In genomic region chr12:12718853-12719252, GRCh38 we compare ENCODE assay signal across 1 cellular context.
TF ChIP-seq lines count a peak whose summit lies in the region.

No MANE protein-coding gene starts in this region.

TF ChIP-seq in HepG2, 621 proteins besides CTCF, POLR2A, EP300 and RAD21 (continued from another document and continues in another):
- TF ChIP-seq KLF16 (CRISPR knock-in tag; IDR thresholded peaks at IDR 0.05) (no peak), NONO (IDR thresholded peaks at IDR 0.05) (no peak), NONO (CRISPR knock-in tag; conservative IDR thresholded peaks at IDR 0.05) (no peak), EEA1 (CRISPR knock-in tag; IDR thresholded peaks at IDR 0.05; ENCODE audit: borderline replicate concordance) (no peak), HMGXB3 (CRISPR knock-in tag; IDR thresholded peaks at IDR 0.05; ENCODE audit: borderline replicate concordance) (no peak), E2F1 (CRISPR knock-in tag; IDR thresholded peaks at IDR 0.05) (0 out of 2 replicates have a peak, but pooled peaks have one; percentile 11), ZNF549 (CRISPR knock-in tag; IDR thresholded peaks at IDR 0.05) (no peak), SSRP1 (CRISPR knock-in tag; IDR thresholded peaks at IDR 0.05) (no peak), JARID2 (CRISPR knock-in tag; IDR thresholded peaks at IDR 0.05; ENCODE audit: insufficient replicate concordance) (no peak), ZSCAN9 (CRISPR knock-in tag; IDR thresholded peaks at IDR 0.05; ENCODE audit: borderline replicate concordance) (no peak), MEF2D (CRISPR knock-in tag; IDR thresholded peaks at IDR 0.05) (no peak), MBNL3 (CRISPR knock-in tag; conservative IDR thresholded peaks at IDR 0.05) (no peak), CSRNP2 (CRISPR knock-in tag; conservative IDR thresholded peaks at IDR 0.05; ENCODE audit: low read depth) (no peak), SAP130 (CRISPR knock-in tag; IDR thresholded peaks at IDR 0.05; ENCODE audit: low read depth) (peak; percentile 10; the same call in 1 of the 2 replicates), NCOA5 (CRISPR knock-in tag; IDR thresholded peaks at IDR 0.05) (no peak), CERS6 (CRISPR knock-in tag; IDR thresholded peaks at IDR 0.05) (no peak), ZNF784 (CRISPR knock-in tag; IDR thresholded peaks at IDR 0.05; ENCODE audit: borderline replicate concordance) (no peak), ZNF556 (CRISPR knock-in tag; IDR thresholded peaks at IDR 0.05; ENCODE audit: borderline replicate concordance) (no peak), NR1H2 (CRISPR knock-in tag; IDR thresholded peaks at IDR 0.05; ENCODE audit: borderline replicate concordance, low read depth) (no peak), ZNF331 (CRISPR knock-in tag; IDR thresholded peaks at IDR 0.05) (no peak), CHCHD3 (CRISPR knock-in tag; IDR thresholded peaks at IDR 0.05) (no peak), NR2F6 (IDR thresholded peaks at IDR 0.05) (no peak), NR2F6 (CRISPR knock-in tag; IDR thresholded peaks at IDR 0.05) (no peak), ZBTB44 (CRISPR knock-in tag; IDR thresholded peaks at IDR 0.05) (no peak), HIC2 (CRISPR knock-in tag; IDR thresholded peaks at IDR 0.05; ENCODE audit: low read depth) (no peak), ZFX (CRISPR knock-in tag; IDR thresholded peaks at IDR 0.05; ENCODE audit: low read depth) (0 out of 2 replicates have a peak, but pooled peaks have one; percentile 19), CSRNP1 (CRISPR knock-in tag; IDR thresholded peaks at IDR 0.05) (no peak), ZFY (CRISPR knock-in tag; IDR thresholded peaks at IDR 0.05) (peak; percentile 28; the same call in 1 of the 2 replicates), ZNF142 (CRISPR knock-in tag; IDR thresholded peaks at IDR 0.05) (no peak), LCORL (IDR thresholded peaks at IDR 0.05) (no peak), LCORL (CRISPR knock-in tag; IDR thresholded peaks at IDR 0.05) (no peak), POLR2AphosphoS5 (IDR thresholded peaks at IDR 0.05; ENCODE audit: low read depth, low read length) (no peak; the same call in 1 of the 2 replicates), TAF1 (CRISPR knock-in tag; IDR thresholded peaks at IDR 0.05) (peak; percentile 8; the same call in 1 of the 2 replicates), CBX1 (IDR thresholded peaks at IDR 0.05; ENCODE audit: low read depth) (no peak)
